ENCODE assay signal across 15 cellular contexts in the genomic region with DNA sequence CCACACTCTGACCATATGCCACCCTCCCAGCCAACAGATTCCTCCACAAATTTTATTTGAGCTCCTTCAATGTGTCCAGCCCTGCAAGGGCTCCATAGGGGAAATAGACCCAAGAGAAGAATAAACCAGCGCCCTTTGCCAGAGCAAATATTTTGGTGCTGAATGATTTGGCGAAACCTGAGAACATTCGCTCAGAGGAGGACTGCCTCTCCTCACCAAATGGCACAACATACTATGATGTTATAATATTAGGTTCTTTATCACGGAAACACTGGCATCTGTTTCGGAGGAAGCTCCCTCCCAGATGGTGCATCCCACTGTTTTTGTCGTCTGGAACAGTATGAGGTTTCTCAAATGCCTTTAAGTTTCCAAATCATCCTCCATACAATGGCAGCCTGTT.
"Had no signal": no experiment of that assay in that cellular context is flagged by ENCODE, and none has a peak within 500 bp of the region (broad histone marks: within the 10 kb centered on the region; RNA-seq: fewer than 3 reads in every experiment).

No MANE protein-coding gene starts in this region.

- H3K36me3 ChIP-seq: adrenal gland, heart left ventricle, lower lobe of right lung, right lobe of liver had no signal

- ATAC-seq: activated CD8-positive, alpha-beta T cell treated with anti-CD3 and anti-CD28 coated beads for 36 hours; activated T-cell treated with anti-CD3 and anti-CD28 coated beads, Interleukin-2, amount 50 U/mL, for 4 hours; heart left ventricle; left colon; lower lobe of right lung; psoas muscle; right lobe of liver had no signal

- H3K4me3 ChIP-seq: adrenal gland, heart left ventricle, lower lobe of right lung, psoas muscle, right lobe of liver had no signal

- H3K27me3 ChIP-seq: adrenal gland, right lobe of liver had no signal

- H3K9me3 ChIP-seq: adrenal gland, heart left ventricle, lower lobe of right lung, psoas muscle, right lobe of liver had no signal

- DNase-seq: activated B cell treated with CpG ODN at 0.5 μM for 24 hours; activated CD4-positive, alpha-beta T cell treated with anti-CD3 and anti-CD28 coated beads for 48 hours; activated CD8-positive, alpha-beta T cell treated with anti-CD3 and anti-CD28 coated beads for 36 hours; activated effector memory CD4-positive, alpha-beta T cell treated with Interleukin-2 at 50 U/mL for 16 hours; activated T-cell treated with anti-CD3 and anti-CD28 coated beads, Interleukin-2, amount 50 U/mL, for 4 hours; adrenal gland; central memory CD4-positive, alpha-beta T cell; cortex of kidney; effector CD4-positive, alpha-beta T cell; heart left ventricle; left colon; lower lobe of right lung; nephron progenitor cell; psoas muscle; right lobe of liver had no signal

- H3K27ac ChIP-seq: adrenal gland, heart left ventricle, lower lobe of right lung, psoas muscle, right lobe of liver had no signal
